In the genomic region with DNA sequence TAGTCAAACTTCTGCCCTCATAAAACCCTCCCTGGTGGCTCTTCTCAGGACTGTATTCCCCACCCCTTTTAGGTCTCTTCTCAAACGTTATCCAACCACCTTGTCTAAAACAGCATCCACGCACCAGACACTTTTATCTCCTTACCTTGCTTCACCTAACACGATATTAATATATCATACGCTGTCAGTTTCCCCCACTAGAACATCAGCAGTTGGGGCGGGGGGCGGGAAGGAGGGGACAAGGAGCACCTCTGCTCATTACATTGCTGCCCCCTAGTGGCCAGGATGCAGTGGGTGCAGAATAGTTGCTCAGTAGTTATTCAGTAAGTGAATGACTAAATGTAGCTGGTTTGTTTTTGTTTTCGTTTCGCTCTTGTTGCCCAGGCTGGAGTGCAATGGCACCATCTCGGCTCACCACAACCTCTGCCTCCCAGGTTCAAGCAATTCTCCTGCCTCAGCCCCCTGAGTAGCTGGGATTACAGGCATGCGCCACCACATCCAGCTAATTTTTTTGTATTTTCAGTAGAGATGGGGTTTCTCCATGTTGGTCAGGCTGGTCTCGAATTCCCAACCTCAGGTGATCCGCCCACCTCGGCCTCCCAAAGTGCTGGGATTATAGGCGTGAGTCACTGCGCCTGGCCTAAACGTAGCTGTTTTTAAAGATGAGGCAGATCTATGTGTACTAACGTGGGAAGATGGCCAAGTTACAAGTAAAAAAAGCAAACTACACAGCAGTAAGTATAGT, we compare ENCODE assay signal across 8 cellular contexts. TPM values are rescaled to one million over a fixed set of nuclear protein-coding genes. Genes with fewer than 3 reads are reported as not detected.
DNase-seq lines count a peak whose midpoint lies in the region; FAIRE-seq and TF ChIP-seq lines count a peak whose summit lies in the region.
"Not testable (repeated sequence)": the region's sequence is repeated elsewhere in the genome, so short reads cannot be mapped to it uniquely, and the experiment has no call there.

No MANE protein-coding gene starts in this region.

- not testable (repeated sequence) for H3K9me3 Mint-ChIP-seq in activated T-cell treated with anti-CD3 and anti-CD28 coated beads, Interleukin-2, amount 50 U/mL, for 24 hours; endodermal cell

- not testable (repeated sequence) for H3K36me3 Mint-ChIP-seq in activated T-cell treated with anti-CD3 and anti-CD28 coated beads, Interleukin-2, amount 50 U/mL, for 24 hours (ENCODE audit: low read depth); endodermal cell (ENCODE audit: low read depth)

- not testable (repeated sequence) for H3K4me1 Mint-ChIP-seq in activated T-cell treated with anti-CD3 and anti-CD28 coated beads, Interleukin-2, amount 50 U/mL, for 24 hours (ENCODE audit: low read depth); endodermal cell

- peak; percentile 24 for DNase-seq in AG04450 (ENCODE audit: low read depth, low spot score)
- DNase-seq in GM18507 (ENCODE audit: extremely low spot score, insufficient read length, low read depth) = peak; percentile 62
- peak; percentile 19 for DNase-seq in NCI-H1105 (lab: John Stamatoyannopoulos, UW)
- DNase-seq in SIG-M5 treated with dmso at 0.1 percent for 504 hours (lab: John Stamatoyannopoulos, UW; ENCODE audit: unreplicated experiment) = peak; percentile 59
- peak; percentile 62 for DNase-seq in activated T-cell treated with anti-CD3 and anti-CD28 coated beads, Interleukin-2, amount 50 U/mL, for 24 hours
- peak; percentile 85 for DNase-seq in endodermal cell
- DNase-seq in stimulated activated CD4-positive, alpha-beta T cell treated with anti-CD3 and anti-CD28 coated beads, Interleukin-1b, Interleukin-23, amount 100 ng/mL, for 48 hours = peak; percentile 72

- peaks cover 14% of the 10 kb centered on the region for H3K27me3 ChIP-seq in AG04450 (ENCODE audit: control insufficient read depth, insufficient read depth, low read length)
- H3K27me3 ChIP-seq in endodermal cell (ENCODE audit: control insufficient read depth, insufficient read depth, low read length, poor library complexity, severe bottlenecking); liver (ENCODE audit: control insufficient read depth in 4 of 4, insufficient read depth in 4 of 4, low read length in 3 of 4): not testable (repeated sequence)

- H3K9me3 ChIP-seq in AG04450 (ENCODE audit: control insufficient read depth, insufficient read depth, low read length); endodermal cell (ENCODE audit: control insufficient read depth, low read length); liver (ENCODE audit: control insufficient read depth in 4 of 4, low read length in 3 of 4): not testable (repeated sequence)

- peak; percentile 91 for FAIRE-seq in GM18507 (lab: Jason Lieb, UNC)

- H3K4me3 ChIP-seq in AG04450 (ENCODE audit: low read depth, low read length); endodermal cell (ENCODE audit: low read length); liver (ENCODE audit: low read depth in 1 of 3, low read length in 3 of 3): not testable (repeated sequence)

- not testable (repeated sequence) for H3K27ac Mint-ChIP-seq in activated T-cell treated with anti-CD3 and anti-CD28 coated beads, Interleukin-2, amount 50 U/mL, for 24 hours
- H3K27ac Mint-ChIP-seq in endodermal cell = peak overlapping the region; percentile 89

- not testable (repeated sequence) for H3K27me3 Mint-ChIP-seq in activated T-cell treated with anti-CD3 and anti-CD28 coated beads, Interleukin-2, amount 50 U/mL, for 24 hours; endodermal cell (ENCODE audit: insufficient read depth)

- H3K9ac ChIP-seq in endodermal cell (ENCODE audit: extremely low read depth, low read length, poor library complexity, severe bottlenecking); liver (ENCODE audit: low read depth in 1 of 2, low read length in 2 of 2): not testable (repeated sequence)

- CTCF ChIA-PET in AG04450 (lab: Charles Lee) = interaction anchor here (0.6 to 2.8 kb wide), 41 partner anchors 9 to 1900 kb away, joined by 3 to 25 read pairs (median 5); partner anchors contain the start of genes ERFL and RABAC1

- peak; percentile 85 for TF ChIP-seq CTCF in AG04450 (IDR thresholded peaks at IDR 0.05; ENCODE audit: low read depth, low read length)
- TF ChIP-seq CTCF in endodermal cell (conservative IDR thresholded peaks at IDR 0.05) = peak; percentile 96
- peak; percentile 73 for TF ChIP-seq CTCF in liver (IDR thresholded peaks at IDR 0.05; ENCODE audit: low read depth, low read length, missing input control)

- POLR2A ChIA-PET in AG04450 (lab: Yijun Ruan, JAX) = interaction anchor here (0.6 kb wide), 1 partner anchor 18 kb away, joined by 3 read pairs; no protein-coding TSS in a partner anchor

- 66% methylated on average over 6 to 16 of the region's 17 CpGs for WGBS in endodermal cell (ENCODE audit: insufficient coverage in 1 of 2, insufficient read length in 1 of 2), 2 experiments
- 36% methylated on average over 17 of the region's 17 CpGs for WGBS in liver

- TF ChIP-seq RAD21 in liver (IDR thresholded peaks at IDR 0.05) = peak; percentile 45 to 62

- H3K4me1 ChIP-seq in endodermal cell (ENCODE audit: control insufficient read depth, insufficient read depth, low read length); liver (ENCODE audit: control insufficient read depth in 4 of 4, insufficient read depth in 4 of 4, low read length in 3 of 4): not testable (repeated sequence)

- H3K27ac ChIP-seq in AG04450 (ENCODE audit: low read depth, low read length); endodermal cell (ENCODE audit: low read depth, low read length); liver (ENCODE audit: low read depth in 1 of 2, low read length in 2 of 2): not testable (repeated sequence)

- H3K36me3 ChIP-seq in endodermal cell (ENCODE audit: control insufficient read depth, insufficient read depth, low read length); liver (ENCODE audit: control insufficient read depth in 4 of 4, insufficient read depth in 3 of 4, low read depth in 1 of 4, low read length in 3 of 4): not testable (repeated sequence)

- not testable (repeated sequence) for H3K4me3 Mint-ChIP-seq in activated T-cell treated with anti-CD3 and anti-CD28 coated beads, Interleukin-2, amount 50 U/mL, for 24 hours
- peak overlapping the region; percentile 37 for H3K4me3 Mint-ChIP-seq in endodermal cell

RNA-seq across cellular contexts. Expression of gene GRIK5, which starts 35.2 kb away (rescaled TPM):
- polyA plus RNA-seq in AG04450 (2011; rRNA removed) = 0.04 and 0.05 TPM in 2 replicates
- 0.23 TPM in 1 of 2 replicates, not detected in the other for polyA minus RNA-seq in AG04450 (2011; rRNA and poly(A)+ RNA removed)
- 10 to 100 TPM; 21.6 to 38.7 TPM for total RNA-seq in endodermal cell
- polyA plus RNA-seq in endodermal cell (2013, experiment 1 of 2) = 25.2 TPM
- polyA plus RNA-seq in endodermal cell (2013, experiment 2 of 2) = 21.7 TPM
- total RNA-seq in liver = under 1 TPM; 0.17 to 0.42 TPM
- under 1 TPM in 1 of 2 donors, not detected in 1; 0.09 TPM for polyA plus RNA-seq in liver

RNA-seq across cellular contexts. Expression of gene ATP1A3, which starts 40.8 kb away (rescaled TPM):
- polyA plus RNA-seq in AG04450 (2011; rRNA removed) (0.05 TPM in 1 of 2 replicates, not detected in the other), liver (under 1 TPM in 1 of 2 donors, not detected in 1; 0.05 TPM)
- polyA minus RNA-seq in AG04450 (2011; rRNA and poly(A)+ RNA removed) = 0.09 and 0.22 TPM in 2 replicates
- total RNA-seq in endodermal cell (1 to 10 TPM in 1 of 2 donors, under 1 TPM in 1; 0.69 to 1.0 TPM), liver (under 1 TPM; 0.08 to 0.09 TPM)
- polyA plus RNA-seq in endodermal cell (2013, experiment 1 of 2) = 28.4 TPM
- polyA plus RNA-seq in endodermal cell (2013, experiment 2 of 2) = 21.8 TPM

RNA-seq across cellular contexts. Expression of gene ZNF574, which starts 41.2 kb away (rescaled TPM):
- 5.5 and 9.0 TPM in 2 replicates for polyA plus RNA-seq in AG04450 (2011; rRNA removed)
- polyA minus RNA-seq in AG04450 (2011; rRNA and poly(A)+ RNA removed) = 16.7 and 26.3 TPM in 2 replicates
- total RNA-seq in endodermal cell = 10 to 100 TPM; 20.9 to 22.1 TPM
- polyA plus RNA-seq in endodermal cell (2013, experiment 1 of 2) = 21.0 TPM
- 18.5 TPM for polyA plus RNA-seq in endodermal cell (2013, experiment 2 of 2)
- total RNA-seq in liver = 1 to 10 TPM; 7.3 to 7.4 TPM
- 1 to 10 TPM; 3.3 to 5.6 TPM for polyA plus RNA-seq in liver

Comparison
In these comparisons a context has a peak if more than half of its experiments do, and no peak if none do; other contexts are left out.
1. DNase-seq: peak in every context shown above with its lines; median percentile 85 in endodermal cell; 72 in stimulated activated CD4-positive, alpha-beta T cell treated with anti-CD3 and anti-CD28 coated beads, Interleukin-1b, Interleukin-23, amount 100 ng/mL, for 48 hours; 62 in GM18507; 62 in activated T-cell treated with anti-CD3 and anti-CD28 coated beads, Interleukin-2, amount 50 U/mL, for 24 hours; 59 in SIG-M5 treated with dmso at 0.1 percent for 504 hours; 24 in AG04450; 19 in NCI-H1105.
2. RNA of gene GRIK5, which starts 35.2 kb away (total RNA-seq): 21.6 to 38.7 TPM in endodermal cell; 0.17 to 0.42 TPM in liver; every median in the first group is over 10 times any median in the second.
3. Peak in every context shown above with its lines, with median percentiles within 50 percentile points of each other: CTCF ChIP-seq.